In the genomic region with DNA sequence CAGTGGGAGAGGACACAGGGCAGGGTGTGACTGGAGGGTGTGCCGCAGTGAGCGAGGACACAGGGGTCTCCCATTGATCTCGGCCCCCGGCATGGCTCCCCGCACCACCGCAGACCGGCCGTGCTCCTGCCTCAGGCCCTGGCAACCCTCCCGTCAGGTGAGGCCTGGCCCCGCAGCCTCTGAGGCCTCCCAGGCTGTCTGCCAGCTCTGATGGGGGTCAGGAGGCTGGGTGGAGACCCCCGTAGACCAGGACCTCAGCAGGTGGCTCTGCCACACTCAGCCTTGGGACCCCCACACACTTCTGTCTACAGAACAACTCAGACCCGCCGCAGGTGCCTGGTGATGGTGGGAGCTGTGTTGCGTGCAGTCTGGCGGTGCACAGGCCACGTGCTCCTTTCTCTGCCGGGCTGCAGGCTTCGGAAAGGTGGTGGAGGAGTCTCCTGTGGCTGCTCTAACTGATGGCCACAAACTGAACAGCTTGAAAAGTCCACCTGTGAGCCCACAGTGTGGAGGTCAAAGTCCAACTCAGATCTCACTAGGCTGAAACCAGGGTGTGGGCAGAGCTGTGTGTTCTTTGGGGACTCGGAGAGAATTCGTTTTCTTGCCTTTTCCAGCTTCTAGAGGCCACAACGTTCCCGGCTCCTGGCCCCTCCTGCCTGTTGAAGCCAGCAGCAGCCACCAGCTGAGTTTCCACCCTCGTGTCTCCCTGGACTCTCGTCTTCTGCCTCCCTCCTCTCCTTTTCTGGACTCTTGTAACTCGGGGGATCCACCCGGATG, we compare ENCODE assay signal across 12 cellular contexts.
DNase-seq lines count a peak whose midpoint lies in the region; ATAC-seq, FAIRE-seq and TF ChIP-seq lines count a peak whose summit lies in the region.
"Had no signal": no experiment of that assay in that cellular context is flagged by ENCODE, and none has a peak within 500 bp of the region (broad histone marks: within the 10 kb centered on the region; RNA-seq: fewer than 3 reads in every experiment).

No MANE protein-coding gene starts in this region.

- H3K4me3 ChIP-seq in mucosa of descending colon: no peak overlapping the region
- H3K4me3 ChIP-seq: MG63 had no signal

- H3K4me1 Mint-ChIP-seq in chondrocyte (ENCODE audit: low read depth): peaks cover 4% of the 10 kb centered on the region

- no peaks in the 10 kb centered on the region for H3K9me3 Mint-ChIP-seq in chondrocyte (ENCODE audit: low read depth)
- H3K9me3 Mint-ChIP-seq: T-cell had no signal

- H3K4me1 ChIP-seq in mucosa of descending colon (ENCODE audit: low read depth): peaks cover 58% of the 10 kb centered on the region

- no peaks in the 10 kb centered on the region for H3K9me3 ChIP-seq in mucosa of descending colon
- H3K9me3 ChIP-seq: MG63 had no signal

- ATAC-seq in mucosa of descending colon (peak; percentile 56), HG03571 (IDR thresholded peaks at IDR 0.05; ENCODE audit: unreplicated experiment) (no peak)

- peak; percentile 0 for DNase-seq in stimulated activated CD4-positive, alpha-beta T cell treated with anti-CD3 and anti-CD28 coated beads, Interleukin-1b, Interleukin-23, amount 100 ng/mL, for 48 hours
- DNase-seq in stimulated activated CD4-positive, alpha-beta T cell treated with anti-CD3 and anti-CD28 coated beads, Interleukin-4, amount 100 ng/mL, for 1 hour: no peak
- DNase-seq in chondrocyte (ENCODE audit: low spot score): peak; percentile 89
- DNase-seq in mucosa of descending colon: peak; percentile 53 to 76 (median 74)
- DNase-seq in RCC 7860 (ENCODE audit: low spot score): no peak
- DNase-seq in OCI-M2 (lab: John Stamatoyannopoulos, UW; ENCODE audit: unreplicated experiment): no peak
- no peak for DNase-seq in NCI-H345 treated with DMSO at 0.1 percent for 48 hours (lab: John Stamatoyannopoulos, UW; ENCODE audit: unreplicated experiment)
- DNase-seq: mesendoderm, NCI-H2029 treated with DMSO at 0.1 percent for 48 hours had no signal

- H3K36me3 ChIP-seq in mucosa of descending colon (ENCODE audit: low read depth): no peaks in the 10 kb centered on the region
- H3K36me3 ChIP-seq: MG63 had no signal

- H3K36me3 Mint-ChIP-seq in chondrocyte (ENCODE audit: low read depth): no peaks in the 10 kb centered on the region
- H3K36me3 Mint-ChIP-seq: T-cell had no signal

- no peaks in the 10 kb centered on the region for H3K27me3 Mint-ChIP-seq in chondrocyte (ENCODE audit: low read depth)

- H3K27ac Mint-ChIP-seq in chondrocyte (ENCODE audit: unreplicated experiment): no peak overlapping the region

- H3K4me3 Mint-ChIP-seq in chondrocyte (ENCODE audit: unreplicated experiment): no peak overlapping the region
- H3K4me3 Mint-ChIP-seq: T-cell had no signal

- TF ChIP-seq CTCF in chondrocyte (IDR thresholded peaks at IDR 0.05) (no peak), mucosa of descending colon (IDR thresholded peaks at IDR 0.05) (no peak)

- no peak for FAIRE-seq in RCC 7860 (lab: Jason Lieb, UNC)

- intact Hi-C loops in mucosa of descending colon (cut with DNase I, micrococcal nuclease): loop anchor here (2.0 to 10.0 kb wide), 5 partner anchors 72 to 235 kb away; a partner anchor contains a TSS

Comparison
In these comparisons a context has a peak if more than half of its experiments do, and no peak if none do; other contexts are left out.
1. DNase-seq: peak in stimulated activated CD4-positive, alpha-beta T cell treated with anti-CD3 and anti-CD28 coated beads, Interleukin-1b, Interleukin-23, amount 100 ng/mL, for 48 hours (single experiment), chondrocyte (single experiment) and mucosa of descending colon (3 of 3); none in stimulated activated CD4-positive, alpha-beta T cell treated with anti-CD3 and anti-CD28 coated beads, Interleukin-4, amount 100 ng/mL, for 1 hour (single experiment), RCC 7860 (single experiment), OCI-M2 (single experiment) and NCI-H345 treated with DMSO at 0.1 percent for 48 hours (single experiment).